ENCODE assay signal across 8 cellular contexts in genomic region chr2:238289574-238289973, GRCh38. TPM values are rescaled to one million over a fixed set of nuclear protein-coding genes. Genes with fewer than 3 reads are reported as not detected.
DNase-seq lines count a peak whose midpoint lies in the region; ATAC-seq and TF ChIP-seq lines count a peak whose summit lies in the region.

No MANE protein-coding gene starts in this region.

- peak overlapping the region; percentile 77 for H3K4me3 ChIP-seq in kidney epithelial cell (ENCODE audit: low read depth, low read length)

- no peak for TF ChIP-seq CTCF in kidney epithelial cell (IDR thresholded peaks at IDR 0.05; ENCODE audit: insufficient read depth, low read length, poor library complexity, severe bottlenecking)

- H3K27ac Mint-ChIP-seq in T-helper 2 cell treated with Interferon-gamma antibody and Interleukin-4, amounts not matched to agents 5 μg/mL and 100 μg/mL, for 36 hours = peak overlapping the region; percentile 97
- peak overlapping the region; percentile 99 for H3K27ac Mint-ChIP-seq in activated naive CD8-positive, alpha-beta T cell treated with anti-CD3 and anti-CD28 coated beads, Interleukin-2, amount 10 ng/mL, durations not matched to agents 7 days and 5 days

- no peaks in the 10 kb centered on the region for H3K36me3 ChIP-seq in kidney epithelial cell (ENCODE audit: control insufficient read depth, insufficient read depth, low read length)

- no peaks in the 10 kb centered on the region for H3K9me3 Mint-ChIP-seq in T-helper 2 cell treated with Interferon-gamma antibody and Interleukin-4, amounts not matched to agents 5 μg/mL and 100 μg/mL, for 36 hours
- H3K9me3 Mint-ChIP-seq in activated naive CD8-positive, alpha-beta T cell treated with anti-CD3 and anti-CD28 coated beads, Interleukin-2, amount 10 ng/mL, durations not matched to agents 7 days and 5 days = no peaks in the 10 kb centered on the region

- peaks cover 25% of the 10 kb centered on the region for H3K4me1 Mint-ChIP-seq in T-helper 2 cell treated with Interferon-gamma antibody and Interleukin-4, amounts not matched to agents 5 μg/mL and 100 μg/mL, for 36 hours (ENCODE audit: low read depth)
- peaks cover 19% of the 10 kb centered on the region for H3K4me1 Mint-ChIP-seq in activated naive CD8-positive, alpha-beta T cell treated with anti-CD3 and anti-CD28 coated beads, Interleukin-2, amount 10 ng/mL, durations not matched to agents 7 days and 5 days

- H3K36me3 Mint-ChIP-seq in T-helper 2 cell treated with Interferon-gamma antibody and Interleukin-4, amounts not matched to agents 5 μg/mL and 100 μg/mL, for 36 hours (ENCODE audit: low read depth) = no peaks in the 10 kb centered on the region
- peaks cover 2% of the 10 kb centered on the region for H3K36me3 Mint-ChIP-seq in activated naive CD8-positive, alpha-beta T cell treated with anti-CD3 and anti-CD28 coated beads, Interleukin-2, amount 10 ng/mL, durations not matched to agents 7 days and 5 days

- peaks cover 7% of the 10 kb centered on the region for H3K27me3 ChIP-seq in kidney epithelial cell (ENCODE audit: control insufficient read depth, insufficient read depth, low read length)

- H3K4me3 Mint-ChIP-seq in T-helper 2 cell treated with Interferon-gamma antibody and Interleukin-4, amounts not matched to agents 5 μg/mL and 100 μg/mL, for 36 hours = peak overlapping the region; percentile 96
- peak overlapping the region; percentile 95 for H3K4me3 Mint-ChIP-seq in activated naive CD8-positive, alpha-beta T cell treated with anti-CD3 and anti-CD28 coated beads, Interleukin-2, amount 10 ng/mL, durations not matched to agents 7 days and 5 days

- ATAC-seq in activated naive CD8-positive, alpha-beta T cell treated with anti-CD3 and anti-CD28 coated beads, Interleukin-2, amount 10 ng/mL, durations not matched to agents 7 days and 5 days (ENCODE audit: low read depth) = no peak
- ATAC-seq in HG03457 (IDR thresholded peaks at IDR 0.05; ENCODE audit: unreplicated experiment) (no peak), HG02970 (IDR thresholded peaks at IDR 0.05; ENCODE audit: low FRiP score, unreplicated experiment) (no peak), HG03135 (IDR thresholded peaks at IDR 0.05; ENCODE audit: unreplicated experiment) (no peak)

- POLR2A ChIA-PET in activated naive CD8-positive, alpha-beta T cell treated with anti-CD3 and anti-CD28 coated beads, Interleukin-2, amount 10 ng/mL, durations not matched to agents 7 days and 5 days (lab: Charles Lee) = interaction anchor here (1.0 to 1.4 kb wide), 4 partner anchors 11 to 229 kb away, joined by 3 read pairs; partner anchors contain the start of gene SCLY

- H3K27me3 Mint-ChIP-seq in T-helper 2 cell treated with Interferon-gamma antibody and Interleukin-4, amounts not matched to agents 5 μg/mL and 100 μg/mL, for 36 hours (ENCODE audit: low read depth) = no peaks in the 10 kb centered on the region
- no peaks in the 10 kb centered on the region for H3K27me3 Mint-ChIP-seq in activated naive CD8-positive, alpha-beta T cell treated with anti-CD3 and anti-CD28 coated beads, Interleukin-2, amount 10 ng/mL, durations not matched to agents 7 days and 5 days

- no peak for DNase-seq in T-helper 2 cell treated with Interferon-gamma antibody and Interleukin-4, amounts not matched to agents 5 μg/mL and 100 μg/mL, for 36 hours (ENCODE audit: low spot score)
- no peak for DNase-seq in T-helper 2 cell
- DNase-seq in activated naive CD8-positive, alpha-beta T cell treated with anti-CD3 and anti-CD28 coated beads, Interleukin-2, amount 10 ng/mL, durations not matched to agents 7 days and 5 days = no peak
- no peak for DNase-seq in kidney epithelial cell (ENCODE audit: low read depth)
- DNase-seq in superior temporal gyrus (ENCODE audit: extremely low spot score) = peak; percentile 15

RNA-seq across cellular contexts. Expression of gene PER2, which starts 1.2 kb away (rescaled TPM):
- 10 to 100 TPM; 13.0 to 13.7 TPM for total RNA-seq in activated naive CD8-positive, alpha-beta T cell treated with anti-CD3 and anti-CD28 coated beads, Interleukin-2, amount 10 ng/mL, durations not matched to agents 7 days and 5 days
- total RNA-seq in kidney epithelial cell = 3.3 and 5.3 TPM in 2 replicates

RNA-seq across cellular contexts. Expression of gene TRAF3IP1, which starts 30.7 kb away (rescaled TPM):
- total RNA-seq in activated naive CD8-positive, alpha-beta T cell treated with anti-CD3 and anti-CD28 coated beads, Interleukin-2, amount 10 ng/mL, durations not matched to agents 7 days and 5 days = 1 to 10 TPM; 8.6 to 8.7 TPM
- 9.4 and 11.4 TPM in 2 replicates for total RNA-seq in kidney epithelial cell

RNA-seq across cellular contexts. Expression of gene HES6, which starts 49.7 kb away (rescaled TPM):
- 1 to 10 TPM; 4.3 to 7.1 TPM for total RNA-seq in activated naive CD8-positive, alpha-beta T cell treated with anti-CD3 and anti-CD28 coated beads, Interleukin-2, amount 10 ng/mL, durations not matched to agents 7 days and 5 days
- 49.7 and 50.1 TPM in 2 replicates for total RNA-seq in kidney epithelial cell
